13 cellular contexts compared by ENCODE assay signal in genomic region chr4:144583658-144584057, GRCh38.
A peak's percentile ranks its signal among the peaks of the same experiment; 100 is the strongest.
DNase-seq lines count a peak whose midpoint lies in the region; TF ChIP-seq lines count a peak whose summit lies in the region.
"Had no signal": no experiment of that assay in that cellular context is flagged by ENCODE, and none has a peak within 500 bp of the region (broad histone marks: within the 10 kb centered on the region; RNA-seq: fewer than 3 reads in every experiment).

No MANE protein-coding gene starts in this region.

- DNase-seq in HT1080 (ENCODE audit: low read depth): peak; percentile 62
- DNase-seq in mammary epithelial cell: peak; percentile 72
- DNase-seq in iris pigment epithelial cell (ENCODE audit: low read depth): peak; percentile 87
- no peak for DNase-seq in immature natural killer cell
- no peak for DNase-seq in RWPE1 (ENCODE audit: low spot score)
- DNase-seq in AG08395 (ENCODE audit: low spot score): no peak
- DNase-seq: activated naive CD8-positive, alpha-beta T cell treated with anti-CD3 and anti-CD28 coated beads for 36 hours; CD4-positive, alpha-beta T cell; NCI-H2227 treated with DMSO at 0.1 percent for 48 hours; SW 1271 had no signal

- H3K9ac ChIP-seq in mammary epithelial cell (ENCODE audit: insufficient read depth, low read length): no peak overlapping the region
- peak overlapping the region; percentile 79 for H3K9ac ChIP-seq in skeletal muscle satellite cell (ENCODE audit: low read depth, low read length)

- H3K9me3 Mint-ChIP-seq in immature natural killer cell: peaks cover under 1 to 14% (median 6%) of the 10 kb centered on the region in 6 donors

- H2AFZ ChIP-seq in mammary epithelial cell (ENCODE audit: low read depth, low read length): peak overlapping the region; percentile 51

- dilution Hi-C loops in mammary epithelial cell (cut with HindIII; ENCODE audit: low sequenced_read_pairs): no loop called here

- H3K27ac Mint-ChIP-seq in immature natural killer cell: no peak overlapping the region
- H3K27ac Mint-ChIP-seq: activated naive CD8-positive, alpha-beta T cell treated with anti-CD3 and anti-CD28 coated beads for 36 hours; CD4-positive, alpha-beta T cell had no signal

- peaks cover 52% of the 10 kb centered on the region for H3K4me1 ChIP-seq in mammary epithelial cell (ENCODE audit: insufficient read depth, low read length)
- H3K4me1 ChIP-seq in skeletal muscle satellite cell (ENCODE audit: control insufficient read depth, insufficient read depth, low read length): peaks cover 58% of the 10 kb centered on the region
- H3K4me1 ChIP-seq: esophagus muscularis mucosa had no signal

- no peaks in the 10 kb centered on the region for H3K27me3 ChIP-seq in mammary epithelial cell (ENCODE audit: insufficient read depth, low read length)
- no peaks in the 10 kb centered on the region for H3K27me3 ChIP-seq in skeletal muscle satellite cell (ENCODE audit: control insufficient read depth, insufficient read depth, low read length)
- H3K27me3 ChIP-seq: esophagus muscularis mucosa, tibial nerve had no signal

- H3K27ac ChIP-seq in mammary epithelial cell (ENCODE audit: insufficient read depth, low read depth, low read length): peak overlapping the region; percentile 74
- H3K27ac ChIP-seq in RWPE1: no peak overlapping the region
- H3K27ac ChIP-seq: esophagus muscularis mucosa, tibial nerve had no signal

- H3K27me3 Mint-ChIP-seq in immature natural killer cell (ENCODE audit: low read depth in 3 of 3): peaks cover 0 to 3% (median 2%) of the 10 kb centered on the region in 3 donors
- H3K27me3 Mint-ChIP-seq: activated naive CD8-positive, alpha-beta T cell treated with anti-CD3 and anti-CD28 coated beads for 36 hours; CD4-positive, alpha-beta T cell had no signal

- POLR2A ChIA-PET in RWPE1 (lab: Yijun Ruan, JAX; ENCODE audit: low non-redundant PET): no interaction called here

- no TSS peak for BruUV-seq in mammary epithelial cell (replicated peaks; lab: Mats Ljungman, UMichigan)

- CTCF ChIA-PET in mammary epithelial cell (lab: Charles Lee; ENCODE audit: low non-redundant PET) (interaction anchor here (0.7 to 0.8 kb wide), 3 partner anchors 11 to 28 kb away, joined by 3 to 8 read pairs (median 4); no protein-coding TSS in a partner anchor), RWPE1 (lab: Yijun Ruan, JAX) (no interaction called here)

- H3K4me3 Mint-ChIP-seq in immature natural killer cell: no peak overlapping the region
- H3K4me3 Mint-ChIP-seq: activated naive CD8-positive, alpha-beta T cell treated with anti-CD3 and anti-CD28 coated beads for 36 hours; CD4-positive, alpha-beta T cell had no signal

- H3K36me3 Mint-ChIP-seq in immature natural killer cell: peaks cover 0 to 4% (median 0%) of the 10 kb centered on the region in 3 donors
- H3K36me3 Mint-ChIP-seq: activated naive CD8-positive, alpha-beta T cell treated with anti-CD3 and anti-CD28 coated beads for 36 hours had no signal

- H3K9me3 ChIP-seq in mammary epithelial cell (replicated peaks; ENCODE audit: insufficient read depth, low read length): no peaks in the 10 kb centered on the region
- no peaks in the 10 kb centered on the region for H3K9me3 ChIP-seq in skeletal muscle satellite cell (replicated peaks; ENCODE audit: low read length)
- H3K9me3 ChIP-seq: tibial nerve had no signal

- no peaks in the 10 kb centered on the region for H4K20me1 ChIP-seq in mammary epithelial cell (ENCODE audit: insufficient read depth, low read length)

- intact Hi-C loops in mammary epithelial cell (cut with micrococcal nuclease): no loop called here

- no peak overlapping the region for H3K4me2 ChIP-seq in mammary epithelial cell (ENCODE audit: insufficient read depth, low read depth, low read length)
- H3K4me2 ChIP-seq in skeletal muscle satellite cell (ENCODE audit: low read length): peak overlapping the region; percentile 61

- no peak for TF ChIP-seq CTCF in mammary epithelial cell (conservative IDR thresholded peaks at IDR 0.05 in 1 of 2, IDR thresholded peaks at IDR 0.05 in 1 of 2; ENCODE audit: extremely low read depth in 1 of 2, insufficient read depth in 1 of 2, low read depth in 1 of 2, low read length in 2 of 2)
- no peak for TF ChIP-seq CTCF in RWPE1 (conservative IDR thresholded peaks at IDR 0.05; ENCODE audit: low read depth)

- H3K4me3 ChIP-seq in mammary epithelial cell (replicated peaks in 1 of 3; ENCODE audit: insufficient read depth in 1 of 3, low read depth in 2 of 3, low read length in 3 of 3): no peak overlapping the region
- H3K4me3 ChIP-seq in skeletal muscle satellite cell (ENCODE audit: low read length): peak overlapping the region; percentile 37
- H3K4me3 ChIP-seq: esophagus muscularis mucosa, tibial nerve had no signal

- H3K4me1 Mint-ChIP-seq in immature natural killer cell: no peaks in the 10 kb centered on the region
- H3K4me1 Mint-ChIP-seq: activated naive CD8-positive, alpha-beta T cell treated with anti-CD3 and anti-CD28 coated beads for 36 hours had no signal

- H3K36me3 ChIP-seq in mammary epithelial cell (ENCODE audit: insufficient read depth, low read length) (no peaks in the 10 kb centered on the region), skeletal muscle satellite cell (ENCODE audit: insufficient read depth, low read length) (no peaks in the 10 kb centered on the region)
- H3K36me3 ChIP-seq: esophagus muscularis mucosa, tibial nerve had no signal

- H3K79me2 ChIP-seq in mammary epithelial cell (ENCODE audit: insufficient read depth, low read length): no peaks in the 10 kb centered on the region

- in situ Hi-C loops in mammary epithelial cell (cut with MboI; ENCODE audit: low sequenced_read_pairs in 2 of 2): no loop called here

Comparison
In these comparisons a context has a peak if more than half of its experiments do, and no peak if none do; other contexts are left out.
1. DNase-seq: peak in HT1080 (single experiment), mammary epithelial cell (single experiment) and iris pigment epithelial cell (single experiment); none in immature natural killer cell (0 of 3), RWPE1 (single experiment) and AG08395 (single experiment).